ENCODE assay signal across 8 cellular contexts in the genomic region with DNA sequence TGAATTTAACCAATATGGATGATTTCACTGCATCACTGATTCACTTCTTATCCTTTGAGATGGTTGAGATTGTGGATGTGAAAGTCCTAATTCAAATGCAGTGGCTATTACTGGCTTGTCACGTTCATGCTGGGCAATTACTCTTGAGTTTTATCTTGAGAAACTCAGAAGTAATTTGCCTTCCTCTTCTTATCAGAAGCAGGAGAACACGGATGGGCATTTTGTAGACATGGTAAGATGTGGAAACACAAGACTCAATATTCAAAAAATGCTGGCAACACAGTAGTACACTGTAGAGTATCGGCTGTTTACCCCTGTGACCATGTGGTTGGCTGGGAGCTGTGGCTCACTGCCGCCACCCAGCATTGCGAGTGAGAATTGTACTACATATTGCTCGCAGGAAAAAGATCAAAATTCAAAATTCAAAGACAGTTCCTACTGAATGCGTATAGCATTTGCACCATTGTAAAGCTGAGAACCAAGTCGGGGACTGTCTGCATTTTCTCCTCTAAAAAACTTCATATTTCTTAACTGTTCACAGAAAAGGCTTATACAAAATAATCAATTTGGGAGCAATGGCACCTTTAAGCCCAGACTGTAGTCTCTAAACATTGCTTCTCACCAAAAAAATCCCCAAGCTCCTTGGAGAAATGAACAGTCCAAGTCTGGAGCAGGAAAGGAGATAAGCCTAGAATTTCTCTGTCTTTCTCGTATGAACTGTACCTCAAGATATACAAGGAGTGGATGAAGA.
DNase-seq lines count a peak whose midpoint lies in the region; ATAC-seq and TF ChIP-seq lines count a peak whose summit lies in the region.

No MANE protein-coding gene starts in this region.

- ATAC-seq in GM18517 (IDR thresholded peaks at IDR 0.05; ENCODE audit: unreplicated experiment) (peak; percentile 94), HG02973 (IDR thresholded peaks at IDR 0.05; ENCODE audit: unreplicated experiment) (peak; percentile 90), heart right ventricle (peak; percentile 67 to 92 (median 86)), HG03025 (IDR thresholded peaks at IDR 0.05; ENCODE audit: low FRiP score, unreplicated experiment) (no peak)

- intact Hi-C loops in heart right ventricle (cut with DNase I) = loop anchor here in 9 of 10 donors (2.0 to 10.0 kb wide), 5 partner anchors 74 to 240 kb away; no protein-coding TSS in a partner anchor

- H3K4me3 ChIP-seq in AG10803 (ENCODE audit: low read length) (no peak overlapping the region), OCI-LY3 (ENCODE audit: low read length) (peak overlapping the region; percentile 69), heart right ventricle (no peak overlapping the region)

- H2AFZ ChIP-seq in OCI-LY3 (ENCODE audit: low read depth, low read length) = peak overlapping the region; percentile 82

- H3K9ac ChIP-seq in OCI-LY3 (ENCODE audit: low read length) = peak overlapping the region; percentile 50

- H3K9me3 ChIP-seq in OCI-LY3 (ENCODE audit: insufficient read depth, low read length) (no peaks in the 10 kb centered on the region), heart right ventricle (no peaks in the 10 kb centered on the region)

- H3K27me3 ChIP-seq in OCI-LY3 (ENCODE audit: low read depth, low read length) = peaks cover 48% of the 10 kb centered on the region
- no peaks in the 10 kb centered on the region for H3K27me3 ChIP-seq in heart right ventricle

- DNase-seq in AG10803 (ENCODE audit: low read depth) (peak; percentile 42), heart right ventricle (peak; percentile 34 to 36)
- DNase-seq in activated T-helper 9 cell treated with anti-CD3 and anti-CD28 coated beads, Interleukin-2, amount 50 U/mL, for 16 hours (ENCODE audit: low read depth) = peak; percentile 40
- peak; percentile 31 to 49 for DNase-seq in stimulated activated CD4-positive, alpha-beta T cell treated with anti-CD3 and anti-CD28 coated beads, Interleukin-15, amount 100 ng/mL, for 48 hours (ENCODE audit: low read depth in 2 of 2)

- H3K36me3 ChIP-seq in OCI-LY3 (replicated peaks; ENCODE audit: low read depth, low read length) = no peaks in the 10 kb centered on the region
- no peaks in the 10 kb centered on the region for H3K36me3 ChIP-seq in heart right ventricle

- H4K20me1 ChIP-seq in OCI-LY3 (ENCODE audit: insufficient read depth, low read length) = no peaks in the 10 kb centered on the region

- 51% methylated on average over 9 of the region's 9 CpGs for WGBS in heart right ventricle, 2 donors

- peaks cover 12% of the 10 kb centered on the region for H3K4me1 ChIP-seq in OCI-LY3 (ENCODE audit: low read length)
- peaks cover 0 to 18% (median 0%) of the 10 kb centered on the region in 9 donors for H3K4me1 ChIP-seq in heart right ventricle

- peak overlapping the region; percentile 86 for H3K4me2 ChIP-seq in OCI-LY3 (ENCODE audit: low read length)

- TF ChIP-seq CTCF in AG10803 (conservative IDR thresholded peaks at IDR 0.05; ENCODE audit: low read length) (peak; percentile 82), OCI-LY3 (IDR thresholded peaks at IDR 0.05; ENCODE audit: low read depth, low read length) (peak; percentile 98), heart right ventricle (IDR thresholded peaks at IDR 0.05) (peak; percentile 35 to 84 (median 75))

- peak overlapping the region; percentile 24 for H3K27ac ChIP-seq in OCI-LY3 (ENCODE audit: low read length)
- H3K27ac ChIP-seq in heart right ventricle = no peak overlapping the region

- no peaks in the 10 kb centered on the region for H3K79me2 ChIP-seq in OCI-LY3 (ENCODE audit: low read length)
